Comparison of ENCODE assay signal across 18 cellular contexts in the genomic region with DNA sequence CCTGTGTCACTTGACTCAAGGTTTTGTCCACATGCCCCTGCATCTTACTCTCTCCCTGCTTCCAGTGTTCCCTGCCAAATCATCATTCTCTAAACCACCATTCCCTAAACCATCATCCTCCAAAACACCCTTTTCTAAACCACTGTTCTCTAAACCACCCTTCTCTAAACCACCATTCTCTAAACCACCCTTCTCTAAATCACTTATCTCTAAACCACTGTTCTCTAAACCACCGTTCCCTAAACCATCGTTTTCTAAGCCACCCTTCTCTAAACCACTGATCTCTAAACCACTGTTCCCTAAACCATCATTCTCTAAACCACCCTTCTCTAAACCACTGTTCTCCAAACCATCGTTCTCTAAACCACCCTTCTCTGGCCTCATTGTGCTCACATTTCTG.
DNase-seq lines count a peak whose midpoint lies in the region; ATAC-seq, FAIRE-seq and TF ChIP-seq lines count a peak whose summit lies in the region.
"Had no signal": no experiment of that assay in that cellular context is flagged by ENCODE, and none has a peak within 500 bp of the region (broad histone marks: within the 10 kb centered on the region; RNA-seq: fewer than 3 reads in every experiment).

No MANE protein-coding gene starts in this region.

- H3K36me3 ChIP-seq in GM12878 (ENCODE audit: control insufficient read depth in 2 of 2, insufficient read depth in 2 of 2, low read length in 1 of 2) (no peaks in the 10 kb centered on the region), neural progenitor cell (no peaks in the 10 kb centered on the region), brain microvascular endothelial cell (replicated peaks) (no peaks in the 10 kb centered on the region)
- H3K36me3 ChIP-seq: BLaER1 had no signal

- H2AFZ ChIP-seq in GM12878 (ENCODE audit: control insufficient read depth, low read depth, low read length) (no peak overlapping the region), neural progenitor cell (replicated peaks) (no peak overlapping the region)
- H2AFZ ChIP-seq: GM23338 had no signal

- TF ChIP-seq POLR2A in GM12878 (IDR thresholded peaks at IDR 0.05; ENCODE audit: low read depth, low read length), result no peak

- peak overlapping the region; percentile 34 for H3K27ac Mint-ChIP-seq in neural progenitor cell
- H3K27ac Mint-ChIP-seq: CD14-positive monocyte; CD8-positive, alpha-beta T cell; GM23338; H9 had no signal

- in situ Hi-C loops in GM12878 (cut with MboI), result no loop called here
- in situ Hi-C loops in brain microvascular endothelial cell (cut with HindIII; ENCODE audit: low pct_ligation_motif_present, low sequenced_read_pairs), result no loop called here

- SMC1A ChIA-PET in GM12878 (lab: Charles Lee; ENCODE audit: uncharacterized antibody, unreplicated experiment), result no interaction called here

- H3K4me3 Mint-ChIP-seq in neural progenitor cell, result peak overlapping the region; percentile 2
- H3K4me3 Mint-ChIP-seq: CD14-positive monocyte; CD8-positive, alpha-beta T cell; GM23338; H9 had no signal

- RAD21 ChIA-PET in GM12878 (lab: Charles Lee; ENCODE audit: unreplicated experiment), result no interaction called here

- DNase-seq in GM10248 (ENCODE audit: extremely low spot score), result peak; percentile 1
- DNase-seq in Jurkat, Clone E6-1 (ENCODE audit: low read depth, low spot score), result peak; percentile 80
- no peak for DNase-seq in GM12878 (ENCODE audit: low read depth, low spot score)
- no peak for DNase-seq in neural progenitor cell (ENCODE audit: low spot score)
- DNase-seq in T-helper 9 cell, result no peak
- DNase-seq in brain microvascular endothelial cell, result no peak
- DNase-seq in DMS 273 (lab: John Stamatoyannopoulos, UW; ENCODE audit: unreplicated experiment), result no peak
- DNase-seq in cerebellar cortex (ENCODE audit: low spot score), result no peak
- DNase-seq: 8988T; Calu3; CD8-positive, alpha-beta T cell; DMS 273 treated with DMSO at 0.1 percent for 48 hours; DMS53; GDM1; H9 had no signal

- no peak overlapping the region for H3K4me3 ChIP-seq in Jurkat, Clone E6-1 (ENCODE audit: low read length)
- H3K4me3 ChIP-seq in GM12878 (no peak overlapping the region), neural progenitor cell (no peak overlapping the region), brain microvascular endothelial cell (ENCODE audit: low read depth, low read length) (no peak overlapping the region)
- H3K4me3 ChIP-seq: BLaER1, GM23338 had no signal

- H3K27me3 Mint-ChIP-seq in neural progenitor cell (ENCODE audit: insufficient read depth, low read depth), result peaks cover 19% of the 10 kb centered on the region

- POLR2A ChIA-PET in GM10248 (lab: Yijun Ruan, JAX), result no interaction called here
- POLR2A ChIA-PET in GM12878 (lab: Charles Lee), result no interaction called here

- no peaks in the 10 kb centered on the region for H4K20me1 ChIP-seq in GM12878 (ENCODE audit: control insufficient read depth, insufficient read depth)
- no peaks in the 10 kb centered on the region for H4K20me1 ChIP-seq in neural progenitor cell (ENCODE audit: low read depth)
- H4K20me1 ChIP-seq: BLaER1 had no signal

- H3K4me2 ChIP-seq in GM12878 (ENCODE audit: control insufficient read depth, insufficient read depth) (no peak overlapping the region), neural progenitor cell (no peak overlapping the region)
- H3K4me2 ChIP-seq: BLaER1, GM23338 had no signal

- no peaks in the 10 kb centered on the region for H3K79me2 ChIP-seq in GM12878 (ENCODE audit: control insufficient read depth, insufficient read depth, low read length)
- no peaks in the 10 kb centered on the region for H3K79me2 ChIP-seq in neural progenitor cell (ENCODE audit: low read depth)

- no peak for TF ChIP-seq CTCF in GM10248 (IDR thresholded peaks at IDR 0.05; ENCODE audit: control extremely low read depth, extremely low read depth, low read depth, missing control alignments)
- no peak for TF ChIP-seq CTCF in GM12878 (IDR thresholded peaks at IDR 0.05 in 2 of 3, conservative IDR thresholded peaks at IDR 0.05 in 1 of 3; ENCODE audit: control insufficient read depth in 2 of 3, extremely low read depth in 1 of 3, insufficient read depth in 1 of 3, low read depth in 3 of 3, low read length in 3 of 3)
- no peak for TF ChIP-seq CTCF in neural progenitor cell (IDR thresholded peaks at IDR 0.05)
- no peak for TF ChIP-seq CTCF in brain microvascular endothelial cell (IDR thresholded peaks at IDR 0.05; ENCODE audit: low read depth, low read length, missing control alignments)

- ATAC-seq in GM12878, result no peak
- ATAC-seq: CD8-positive, alpha-beta T cell; GM23338 had no signal

- H3K27me3 ChIP-seq in GM12878 (replicated peaks in 1 of 2; ENCODE audit: control insufficient read depth in 2 of 2, insufficient read depth in 2 of 2, low read length in 1 of 2) (no peaks in the 10 kb centered on the region), neural progenitor cell (no peaks in the 10 kb centered on the region), brain microvascular endothelial cell (replicated peaks) (no peaks in the 10 kb centered on the region)
- H3K27me3 ChIP-seq: BLaER1 had no signal

- no peak overlapping the region for H3K27ac ChIP-seq in GM12878 (ENCODE audit: control insufficient read depth, insufficient read depth)
- H3K27ac ChIP-seq in neural progenitor cell, result no peak overlapping the region
- no peak overlapping the region for H3K27ac ChIP-seq in brain microvascular endothelial cell
- H3K27ac ChIP-seq: BLaER1 had no signal

- H3K9me3 ChIP-seq in GM12878 (replicated peaks; ENCODE audit: control insufficient read depth, insufficient read depth, low read length), result peaks cover 2% of the 10 kb centered on the region; the same call in 1 of the 3 replicates
- H3K9me3 ChIP-seq in neural progenitor cell (ENCODE audit: low read depth), result no peaks in the 10 kb centered on the region

- peaks cover 17% of the 10 kb centered on the region for H3K9me3 Mint-ChIP-seq in neural progenitor cell

- 3% methylated on average over 3 of the region's 3 CpGs for WGBS in GM12878 (ENCODE audit: insufficient coverage, insufficient replicate concordance, low lambda C conversion rate, missing lambda C conversion rate)

- no peaks in the 10 kb centered on the region for H3K4me1 ChIP-seq in GM12878 (ENCODE audit: control insufficient read depth, insufficient read depth, low read length)
- H3K4me1 ChIP-seq in neural progenitor cell, result no peaks in the 10 kb centered on the region
- H3K4me1 ChIP-seq: BLaER1 had no signal

- CTCF ChIA-PET in GM10248 (lab: Yijun Ruan, JAX), result no interaction called here
- CTCF ChIA-PET in GM12878 (lab: Yijun Ruan, JAX), result no interaction called here

- H3K9ac ChIP-seq in GM12878 (ENCODE audit: control insufficient read depth, insufficient read depth, low read length) (no peak overlapping the region), neural progenitor cell (no peak overlapping the region)
- H3K9ac ChIP-seq: BLaER1 had no signal

- intact Hi-C loops in GM12878 (cut with micrococcal nuclease; ENCODE audit: unreplicated experiment), result no loop called here

- H3K4me1 Mint-ChIP-seq in neural progenitor cell, result no peaks in the 10 kb centered on the region
- H3K4me1 Mint-ChIP-seq: CD14-positive monocyte had no signal

- no peaks in the 10 kb centered on the region for H3K36me3 Mint-ChIP-seq in neural progenitor cell
- H3K36me3 Mint-ChIP-seq: CD14-positive monocyte; CD8-positive, alpha-beta T cell had no signal

- H3F3A ChIP-seq in neural progenitor cell (ENCODE audit: low read depth), result no peaks in the 10 kb centered on the region

- no peak for FAIRE-seq in GM12878 (lab: Jason Lieb, UNC)

- no peak for TF ChIP-seq EP300 in GM12878 (IDR thresholded peaks at IDR 0.05; ENCODE audit: borderline replicate concordance in 1 of 2, control insufficient read depth in 1 of 2, low read depth in 2 of 2, low read length in 2 of 2)

- TF ChIP-seq RAD21 in GM12878 (IDR thresholded peaks at IDR 0.05; ENCODE audit: insufficient read depth, low read depth, low read length), result no peak

- no TSS peak for BruUV-seq in GM12878 (replicated peaks; lab: Mats Ljungman, UMichigan)

TF ChIP-seq in GM12878, 131 proteins besides CTCF, POLR2A, EP300 and RAD21:
- TF ChIP-seq RUNX3 (IDR thresholded peaks at IDR 0.05; ENCODE audit: low read length), result peak; percentile 52
- TF ChIP-seq TARDBP (IDR thresholded peaks at IDR 0.05; ENCODE audit: borderline replicate concordance), result no peak
- TF ChIP-seq, protein P1, sequence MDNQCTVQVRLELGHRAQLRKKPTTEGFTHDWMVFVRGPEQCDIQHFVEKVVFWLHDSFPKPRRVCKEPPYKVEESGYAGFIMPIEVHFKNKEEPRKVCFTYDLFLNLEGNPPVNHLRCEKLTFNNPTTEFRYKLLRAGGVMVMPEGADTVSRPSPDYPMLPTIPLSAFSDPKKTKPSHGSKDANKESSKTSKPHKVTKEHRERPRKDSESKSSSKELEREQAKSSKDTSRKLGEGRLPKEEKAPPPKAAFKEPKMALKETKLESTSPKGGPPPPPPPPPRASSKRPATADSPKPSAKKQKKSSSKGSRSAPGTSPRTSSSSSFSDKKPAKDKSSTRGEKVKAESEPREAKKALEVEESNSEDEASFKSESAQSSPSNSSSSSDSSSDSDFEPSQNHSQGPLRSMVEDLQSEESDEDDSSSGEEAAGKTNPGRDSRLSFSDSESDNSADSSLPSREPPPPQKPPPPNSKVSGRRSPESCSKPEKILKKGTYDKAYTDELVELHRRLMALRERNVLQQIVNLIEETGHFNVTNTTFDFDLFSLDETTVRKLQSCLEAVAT (IDR thresholded peaks at IDR 0.05), result peak; percentile 57; the same call in 1 of the 2 replicates

Comparison
In these comparisons a context has a peak if more than half of its experiments do, and no peak if none do; other contexts are left out.
1. DNase-seq: peak in GM10248 (single experiment) and Jurkat, Clone E6-1 (single experiment); none in GM12878 (single experiment), neural progenitor cell (single experiment), T-helper 9 cell (single experiment), brain microvascular endothelial cell (single experiment), DMS 273 (single experiment) and cerebellar cortex (single experiment).